ENCODE assay signal across 1 cellular context in genomic region chr4:83639849-83640493, GRCh38.
A peak's percentile ranks its signal among the peaks of the same experiment; 100 is the strongest.
TF ChIP-seq lines count a peak whose summit lies in the region.

No MANE protein-coding gene starts in this region.

TF ChIP-seq in IMR-90, 13 proteins besides CTCF, POLR2A, EP300 and RAD21:
- TF ChIP-seq CEBPB (IDR thresholded peaks at IDR 0.05; ENCODE audit: low read depth, low read length), result peak; percentile 84
- TF ChIP-seq RFX5 (IDR thresholded peaks at IDR 0.05; ENCODE audit: low read depth, low read length), result no peak
- peak; percentile 96 for TF ChIP-seq SMC3 (IDR thresholded peaks at IDR 0.05; ENCODE audit: low read depth, low read length)
- no peak for TF ChIP-seq BHLHE40 (IDR thresholded peaks at IDR 0.05; ENCODE audit: low read depth, low read length)
- no peak for TF ChIP-seq NFE2L2 (IDR thresholded peaks at IDR 0.05; ENCODE audit: low read depth, low read length)
- TF ChIP-seq MAFK (IDR thresholded peaks at IDR 0.05; ENCODE audit: low read depth, low read length), result 0 out of 2 replicates have a peak, but pooled peaks have one; percentile 19
